1 cellular context compared by ENCODE assay signal in genomic region chr3:100993309-100993708, GRCh38.
TF ChIP-seq lines count a peak whose summit lies in the region.

A gene with protein sequence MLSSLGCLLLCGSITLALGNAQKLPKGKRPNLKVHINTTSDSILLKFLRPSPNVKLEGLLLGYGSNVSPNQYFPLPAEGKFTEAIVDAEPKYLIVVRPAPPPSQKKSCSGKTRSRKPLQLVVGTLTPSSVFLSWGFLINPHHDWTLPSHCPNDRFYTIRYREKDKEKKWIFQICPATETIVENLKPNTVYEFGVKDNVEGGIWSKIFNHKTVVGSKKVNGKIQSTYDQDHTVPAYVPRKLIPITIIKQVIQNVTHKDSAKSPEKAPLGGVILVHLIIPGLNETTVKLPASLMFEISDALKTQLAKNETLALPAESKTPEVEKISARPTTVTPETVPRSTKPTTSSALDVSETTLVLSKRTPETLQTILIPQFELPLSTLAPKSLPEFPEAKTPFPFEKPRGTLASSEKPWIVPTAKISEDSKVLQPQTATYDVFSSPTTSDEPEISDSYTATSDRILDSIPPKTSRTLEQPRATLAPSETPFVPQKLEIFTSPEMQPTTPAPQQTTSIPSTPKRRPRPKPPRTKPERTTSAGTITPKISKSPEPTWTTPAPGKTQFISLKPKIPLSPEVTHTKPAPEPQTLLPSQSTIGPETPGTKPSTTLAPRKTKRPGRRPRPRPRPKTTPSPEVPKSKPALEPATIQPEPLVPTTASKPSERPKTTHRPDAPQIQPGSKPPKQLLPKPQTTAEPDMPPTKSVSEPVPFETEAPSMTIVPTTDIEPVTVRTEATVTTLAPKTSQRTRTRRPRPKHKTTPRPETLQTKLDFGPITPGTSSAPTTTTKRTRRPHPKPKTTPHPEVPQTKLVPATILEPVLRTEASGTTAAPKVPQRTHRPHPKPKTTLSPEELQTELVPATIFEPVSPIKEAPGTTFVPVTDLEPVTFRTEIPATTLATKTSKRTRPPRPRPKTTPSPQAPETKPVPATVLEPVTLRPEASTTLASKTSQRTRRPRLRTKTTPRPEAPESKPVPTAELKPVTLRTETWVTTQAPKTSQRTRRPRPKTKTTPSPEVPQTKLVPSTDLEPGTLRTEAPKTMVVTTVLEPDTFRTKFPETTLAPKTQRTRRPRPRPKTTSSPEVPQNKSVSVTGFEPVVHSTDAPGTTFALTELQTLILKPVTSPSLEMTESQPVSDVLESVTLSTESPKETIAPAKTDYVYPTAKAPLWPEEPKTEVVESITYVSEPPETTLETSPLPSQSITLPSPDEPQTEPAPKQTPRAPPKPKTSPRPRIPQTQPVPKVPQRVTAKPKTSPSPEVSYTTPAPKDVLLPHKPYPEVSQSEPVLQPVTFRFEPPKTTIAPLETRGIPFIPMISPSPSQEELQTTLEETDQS (N-terminal part only) (minus strand): TSS chr3:100993421. CDS start chr3:100993384, 37 bp downstream.

TF ChIP-seq in HEK293, 187 proteins besides CTCF, POLR2A, EP300 and RAD21 (continued from another document):
- TF ChIP-seq ZNF529 (tag by site-specific recombination; IDR thresholded peaks at IDR 0.05; ENCODE audit: insufficient replicate concordance): no peak
TF ChIP-seq in HEK293: peak in this region for 10.
